ENCODE assay signal across 8 cellular contexts in the genomic region with DNA sequence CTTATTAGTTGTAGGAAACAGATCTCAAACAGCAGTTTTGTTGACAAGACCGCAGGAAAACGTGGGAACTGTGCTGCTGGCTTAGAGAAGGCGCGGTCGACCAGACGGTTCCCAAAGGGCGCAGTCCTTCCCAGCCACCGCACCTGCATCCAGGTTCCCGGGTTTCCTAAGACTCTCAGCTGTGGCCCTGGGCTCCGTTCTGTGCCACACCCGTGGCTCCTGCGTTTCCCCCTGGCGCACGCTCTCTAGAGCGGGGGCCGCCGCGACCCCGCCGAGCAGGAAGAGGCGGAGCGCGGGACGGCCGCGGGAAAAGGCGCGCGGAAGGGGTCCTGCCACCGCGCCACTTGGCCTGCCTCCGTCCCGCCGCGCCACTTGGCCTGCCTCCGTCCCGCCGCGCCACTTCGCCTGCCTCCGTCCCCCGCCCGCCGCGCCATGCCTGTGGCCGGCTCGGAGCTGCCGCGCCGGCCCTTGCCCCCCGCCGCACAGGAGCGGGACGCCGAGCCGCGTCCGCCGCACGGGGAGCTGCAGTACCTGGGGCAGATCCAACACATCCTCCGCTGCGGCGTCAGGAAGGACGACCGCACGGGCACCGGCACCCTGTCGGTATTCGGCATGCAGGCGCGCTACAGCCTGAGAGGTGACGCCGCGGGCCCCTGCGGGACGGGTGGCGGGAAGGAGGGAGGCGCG. TPM values are rescaled to one million over a fixed set of nuclear protein-coding genes. Genes with fewer than 3 reads are reported as not detected.
A peak's percentile ranks its signal among the peaks of the same experiment; 100 is the strongest.
DNase-seq lines count a peak whose midpoint lies in the region; ATAC-seq, FAIRE-seq and TF ChIP-seq lines count a peak whose summit lies in the region.

Gene TYMS, plus strand, starts transcription at position 343 of the 687 bp plus-strand sequence. Its CDS starts 90 bp downstream, at position 433.

- ATAC-seq in A549: peak; percentile 79 to 84
- ATAC-seq in GM18498 (IDR thresholded peaks at IDR 0.05; ENCODE audit: unreplicated experiment): peak; percentile 54
- ATAC-seq in HG02852 (IDR thresholded peaks at IDR 0.05; ENCODE audit: unreplicated experiment): peak; percentile 45

- H3K27ac Mint-ChIP-seq in brain: peak within 1 kb of the TSS; percentile 74 to 94 (median 88)

- H3K4me1 Mint-ChIP-seq in brain: peaks cover 27% of the 10 kb centered on the region

- H3K4me3 Mint-ChIP-seq in brain: peak within 1 kb of the TSS; percentile 91 to 95 (median 94)

- no peaks in the 10 kb centered on the region for H3K4me1 ChIP-seq in A549

- peak within 1 kb of the TSS; percentile 87 for H3K9ac ChIP-seq in SK-N-MC (ENCODE audit: insufficient read length)

- CTCF ChIA-PET in A549 (lab: Yijun Ruan, JAX): interaction anchor here (0.7 to 1.5 kb wide), 5 partner anchors 13 to 173 kb away, joined by 3 to 5 read pairs (median 4); no protein-coding TSS in a partner anchor

- TF ChIP-seq CTCF in A549 (IDR thresholded peaks at IDR 0.05) (no peak), brain (conservative IDR thresholded peaks at IDR 0.05) (no peak)

- peak; percentile 81 to 85 for DNase-seq in A549 (ENCODE audit: low read depth in 1 of 2, low spot score in 1 of 2)
- DNase-seq in NCI-H1105 (lab: John Stamatoyannopoulos, UW): peak; percentile 59
- DNase-seq in SK-N-MC (ENCODE audit: low read depth, low spot score): no peak
- DNase-seq in iPS-NIHi7 (ENCODE audit: extremely low spot score): peak; percentile 80
- DNase-seq in stimulated activated CD4-positive, alpha-beta T cell treated with anti-CD3 and anti-CD28 coated beads, Interleukin-12 subunit alpha, Interleukin-12 subunit beta, amount 100 ng/mL, for 48 hours (ENCODE audit: low read depth in 2 of 3, low spot score in 1 of 3): peak; percentile 20 to 59 (median 35)

- 0% methylated on average over 6 of the region's 79 CpGs for WGBS in A549 (ENCODE audit: missing lambda C conversion rate)

- H3K27me3 Mint-ChIP-seq in brain: peaks cover 8% of the 10 kb centered on the region

- TF ChIP-seq EP300 in A549 (IDR thresholded peaks at IDR 0.05): no peak

- POLR2A ChIA-PET in A549 (lab: Yijun Ruan, JAX): interaction anchor here (0.6 to 1.6 kb wide), 3 partner anchors 33 to 154 kb away, joined by 3 to 7 read pairs (median 6); partner anchors contain the start of gene YES1

- peak within 1 kb of the TSS; percentile 86 to 100 for H3K27ac ChIP-seq in A549
- H3K27ac ChIP-seq in SK-N-MC: peak within 1 kb of the TSS; percentile 81

- peak within 1 kb of the TSS; percentile 88 for H3K4me2 ChIP-seq in A549

- H3K4me3 ChIP-seq in A549 (peak within 1 kb of the TSS; percentile 73), SK-N-MC (peak within 1 kb of the TSS; percentile 94)

- TF ChIP-seq RAD21 in A549 (conservative IDR thresholded peaks at IDR 0.05 in 1 of 2, IDR thresholded peaks at IDR 0.05 in 1 of 2): no peak

- H3K9me3 ChIP-seq in A549 (no peaks in the 10 kb centered on the region), SK-N-MC (ENCODE audit: low read depth, low read length) (0 out of 2 replicates have a peak, but pooled peaks cover 3% of the 10 kb centered on the region)

- FAIRE-seq in A549 (lab: Jason Lieb, UNC): no peak

- H3K36me3 Mint-ChIP-seq in brain: peaks cover 46% of the 10 kb centered on the region

- peaks cover 7 to 19% (median 17%) of the 10 kb centered on the region in 5 experiments for H3K9me3 Mint-ChIP-seq in brain

- peaks cover 37% of the 10 kb centered on the region for H3K36me3 ChIP-seq in SK-N-MC (ENCODE audit: insufficient read depth, low read length)

- TF ChIP-seq POLR2A in A549 (IDR thresholded peaks at IDR 0.05; ENCODE audit: low read length): no peak; the same call in none of the 2 replicates

TF ChIP-seq in A549, 52 proteins besides CTCF, POLR2A, EP300 and RAD21:
- TF ChIP-seq, protein P1, sequence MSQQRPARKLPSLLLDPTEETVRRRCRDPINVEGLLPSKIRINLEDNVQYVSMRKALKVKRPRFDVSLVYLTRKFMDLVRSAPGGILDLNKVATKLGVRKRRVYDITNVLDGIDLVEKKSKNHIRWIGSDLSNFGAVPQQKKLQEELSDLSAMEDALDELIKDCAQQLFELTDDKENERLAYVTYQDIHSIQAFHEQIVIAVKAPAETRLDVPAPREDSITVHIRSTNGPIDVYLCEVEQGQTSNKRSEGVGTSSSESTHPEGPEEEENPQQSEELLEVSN (IDR thresholded peaks at IDR 0.05; ENCODE audit: borderline replicate concordance, low read depth): peak; percentile 54; the same call in 1 of the 2 replicates
- TF ChIP-seq EHF (CRISPR knock-in tag; IDR thresholded peaks at IDR 0.05) (no peak), GATA3 (IDR thresholded peaks at IDR 0.05; ENCODE audit: borderline replicate concordance) (0 out of 2 replicates have a peak, but pooled peaks have one; percentile 31), MYC (IDR thresholded peaks at IDR 0.05; ENCODE audit: borderline replicate concordance, low read length) (0 out of 2 replicates have a peak, but pooled peaks have one; percentile 34), MAZ (IDR thresholded peaks at IDR 0.05; ENCODE audit: borderline replicate concordance, low read depth, low read length) (no peak), KDM1A (IDR thresholded peaks at IDR 0.05; ENCODE audit: low read depth) (no peak)
- TF ChIP-seq, protein P2, sequence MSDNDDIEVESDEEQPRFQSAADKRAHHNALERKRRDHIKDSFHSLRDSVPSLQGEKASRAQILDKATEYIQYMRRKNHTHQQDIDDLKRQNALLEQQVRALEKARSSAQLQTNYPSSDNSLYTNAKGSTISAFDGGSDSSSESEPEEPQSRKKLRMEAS (IDR thresholded peaks at IDR 0.05): peak; percentile 80

RNA-seq across cellular contexts. Expression of gene TYMS, which starts in this region (rescaled TPM):
- polyA plus RNA-seq in A549 (2011; rRNA removed) (118 and 133 TPM in 2 replicates), A549 (2017; fragmentation: RNase III; extraction: RNeasy Plus Mini Kit Qiagen cat#74134 plus additional on column Dnase treatment) (169 to 184 TPM (median 173 TPM) in 3 replicates), brain (ENCODE audit: insufficient read depth, low read depth, low replicate concordance) (94.9 TPM)
- polyA plus RNA-seq in A549 (2012; cell fraction: cytosol; rRNA removed): 224 and 225 TPM in 2 replicates
- 88.2 and 107 TPM in 2 replicates for polyA plus RNA-seq in A549 (2012; cell fraction: nucleus; rRNA removed)
- polyA minus RNA-seq in A549 (2011; rRNA and poly(A)+ RNA removed): 155 and 156 TPM in 2 replicates
